9 cellular contexts compared by ENCODE assay signal in genomic region chrY:13243716-13244115, GRCh38.
"Had no signal": no experiment of that assay in that cellular context is flagged by ENCODE, and none has a peak within 500 bp of the region (broad histone marks: within the 10 kb centered on the region; RNA-seq: fewer than 3 reads in every experiment).

No MANE protein-coding gene starts in this region.

- H3K27me3 Mint-ChIP-seq: IgD-negative memory B cell had no signal

- H3K36me3 Mint-ChIP-seq: IgD-negative memory B cell had no signal

- H3K9me3 ChIP-seq: HAP-1 had no signal

- H3K36me3 ChIP-seq: HAP-1 had no signal

- H3K27ac ChIP-seq: GM23248, HL-60 had no signal

- H3K4me3 ChIP-seq: GM23248, HAP-1 had no signal

- H3K9me3 Mint-ChIP-seq: HFFc6, IgD-negative memory B cell had no signal

- ATAC-seq: HCT116, HepG2 had no signal

- H3K4me1 Mint-ChIP-seq: IgD-negative memory B cell had no signal

- H3K4me3 Mint-ChIP-seq: HFFc6, IgD-negative memory B cell had no signal

- DNase-seq: GM23248, GOT3, H7, HFFc6 had no signal

- H3K27ac Mint-ChIP-seq: HFFc6, IgD-negative memory B cell had no signal

- H3K4me1 ChIP-seq: HAP-1 had no signal
